Comparison of ENCODE assay signal across 8 cellular contexts in genomic region chr6:37820713-37821069, GRCh38. TPM values are rescaled to one million over a fixed set of nuclear protein-coding genes. Genes with fewer than 3 reads are reported as not detected.
DNase-seq lines count a peak whose midpoint lies in the region; ATAC-seq, FAIRE-seq and TF ChIP-seq lines count a peak whose summit lies in the region.

No MANE protein-coding gene starts in this region.

- H3K27ac ChIP-seq in kidney (ENCODE audit: low read depth in 2 of 2, low read length in 2 of 2) (peak overlapping the region; percentile 71 to 88), thoracic aorta (peak overlapping the region; percentile 90 to 96)

- H3K9ac ChIP-seq in kidney (ENCODE audit: low read length in 2 of 2): peak overlapping the region; percentile 58 to 77

- no peak for ATAC-seq in activated CD8-positive, alpha-beta memory T cell treated with anti-CD3 and anti-CD28 coated beads, Interleukin-2, amount 10 ng/mL, durations not matched to agents 7 days and 5 days
- no peak for ATAC-seq in activated naive CD8-positive, alpha-beta T cell treated with anti-CD3 and anti-CD28 coated beads, Interleukin-2, amount 50 U/mL, for 24 hours
- ATAC-seq in thoracic aorta (ENCODE audit: insufficient number of reproducible peaks, low FRiP score, low read depth) (no peak), HG02763 (IDR thresholded peaks at IDR 0.05; ENCODE audit: unreplicated experiment) (no peak), GM21423 (IDR thresholded peaks at IDR 0.05; ENCODE audit: unreplicated experiment) (no peak)

- no peaks in the 10 kb centered on the region for H3K27me3 ChIP-seq in thoracic aorta (replicated peaks; ENCODE audit: insufficient read depth)

- TF ChIP-seq CTCF in kidney (IDR thresholded peaks at IDR 0.05; ENCODE audit: borderline replicate concordance, extremely low read depth, insufficient read depth): no peak
- TF ChIP-seq CTCF in thoracic aorta (IDR thresholded peaks at IDR 0.05): no peak

- H3K4me1 ChIP-seq in kidney (ENCODE audit: control insufficient read depth in 1 of 2, insufficient read depth in 1 of 2, low read depth in 1 of 2, low read length in 2 of 2) (peaks cover 20 to 23% of the 10 kb centered on the region in 2 donors), thoracic aorta (ENCODE audit: control insufficient read depth in 1 of 2, low read depth in 2 of 2) (peaks cover 37 to 58% of the 10 kb centered on the region in 2 donors)

- H3K9me3 ChIP-seq in kidney (ENCODE audit: control insufficient read depth in 1 of 2, low read length in 2 of 2) (no peaks in the 10 kb centered on the region), thoracic aorta (no peaks in the 10 kb centered on the region)

- peak overlapping the region; percentile 80 for H3K27ac Mint-ChIP-seq in activated CD8-positive, alpha-beta memory T cell treated with anti-CD3 and anti-CD28 coated beads, Interleukin-2, amount 10 ng/mL, durations not matched to agents 7 days and 5 days
- peak overlapping the region; percentile 91 for H3K27ac Mint-ChIP-seq in activated naive CD8-positive, alpha-beta T cell treated with anti-CD3 and anti-CD28 coated beads, Interleukin-2, amount 50 U/mL, for 24 hours

- peak overlapping the region; percentile 88 for H3K4me3 Mint-ChIP-seq in activated CD8-positive, alpha-beta memory T cell treated with anti-CD3 and anti-CD28 coated beads, Interleukin-2, amount 10 ng/mL, durations not matched to agents 7 days and 5 days
- peak overlapping the region; percentile 88 for H3K4me3 Mint-ChIP-seq in activated naive CD8-positive, alpha-beta T cell treated with anti-CD3 and anti-CD28 coated beads, Interleukin-2, amount 50 U/mL, for 24 hours

- H3K4me3 ChIP-seq in kidney (ENCODE audit: low read length in 2 of 2): peak overlapping the region; percentile 64 to 85
- H3K4me3 ChIP-seq in thoracic aorta: peak overlapping the region; percentile 85

- CTCF ChIA-PET in activated CD8-positive, alpha-beta memory T cell treated with anti-CD3 and anti-CD28 coated beads, Interleukin-2, amount 10 ng/mL, durations not matched to agents 7 days and 5 days (lab: Charles Lee): interaction anchor here (1.5 kb wide), 1 partner anchor 128 kb away, joined by 3 read pairs; no protein-coding TSS in a partner anchor

- no peaks in the 10 kb centered on the region for H3K36me3 ChIP-seq in kidney (ENCODE audit: control insufficient read depth in 1 of 2, insufficient read depth in 2 of 2, low read length in 2 of 2)
- no peaks in the 10 kb centered on the region for H3K36me3 ChIP-seq in thoracic aorta

- no peaks in the 10 kb centered on the region for H3K27me3 Mint-ChIP-seq in activated CD8-positive, alpha-beta memory T cell treated with anti-CD3 and anti-CD28 coated beads, Interleukin-2, amount 10 ng/mL, durations not matched to agents 7 days and 5 days
- H3K27me3 Mint-ChIP-seq in activated naive CD8-positive, alpha-beta T cell treated with anti-CD3 and anti-CD28 coated beads, Interleukin-2, amount 50 U/mL, for 24 hours: no peaks in the 10 kb centered on the region

- H3K9me3 Mint-ChIP-seq in activated CD8-positive, alpha-beta memory T cell treated with anti-CD3 and anti-CD28 coated beads, Interleukin-2, amount 10 ng/mL, durations not matched to agents 7 days and 5 days (ENCODE audit: low read depth): no peaks in the 10 kb centered on the region
- no peaks in the 10 kb centered on the region for H3K9me3 Mint-ChIP-seq in activated naive CD8-positive, alpha-beta T cell treated with anti-CD3 and anti-CD28 coated beads, Interleukin-2, amount 50 U/mL, for 24 hours

- no peak for DNase-seq in activated CD8-positive, alpha-beta memory T cell treated with anti-CD3 and anti-CD28 coated beads, Interleukin-2, amount 10 ng/mL, durations not matched to agents 7 days and 5 days
- DNase-seq in activated CD8-positive, alpha-beta memory T cell treated with anti-CD3 and anti-CD28 coated beads for 24 hours: no peak
- no peak for DNase-seq in activated naive CD8-positive, alpha-beta T cell treated with anti-CD3 and anti-CD28 coated beads, Interleukin-2, amount 50 U/mL, for 24 hours
- no peak for DNase-seq in kidney
- DNase-seq in thoracic aorta (ENCODE audit: low spot score): no peak
- DNase-seq in stimulated activated CD4-positive, alpha-beta T cell treated with anti-CD3 and anti-CD28 coated beads, Interleukin-2, amount 100 ng/mL, for 24 hours: no peak

- no peaks in the 10 kb centered on the region for H3K36me3 Mint-ChIP-seq in activated CD8-positive, alpha-beta memory T cell treated with anti-CD3 and anti-CD28 coated beads, Interleukin-2, amount 10 ng/mL, durations not matched to agents 7 days and 5 days
- H3K36me3 Mint-ChIP-seq in activated naive CD8-positive, alpha-beta T cell treated with anti-CD3 and anti-CD28 coated beads, Interleukin-2, amount 50 U/mL, for 24 hours (ENCODE audit: low read depth): peaks cover 5% of the 10 kb centered on the region

- intact Hi-C loops in kidney (cut with DNase I): no loop called here

- no peak for FAIRE-seq in kidney (lab: Jason Lieb, UNC)

- H3K4me1 Mint-ChIP-seq in activated CD8-positive, alpha-beta memory T cell treated with anti-CD3 and anti-CD28 coated beads, Interleukin-2, amount 10 ng/mL, durations not matched to agents 7 days and 5 days: peaks cover 38% of the 10 kb centered on the region
- peaks cover 68% of the 10 kb centered on the region for H3K4me1 Mint-ChIP-seq in activated naive CD8-positive, alpha-beta T cell treated with anti-CD3 and anti-CD28 coated beads, Interleukin-2, amount 50 U/mL, for 24 hours

RNA-seq across cellular contexts. Expression of gene ZFAND3, which starts 1.2 kb away (rescaled TPM):
- 10 to 100 TPM; 30.9 to 34.4 TPM for total RNA-seq in activated CD8-positive, alpha-beta memory T cell treated with anti-CD3 and anti-CD28 coated beads, Interleukin-2, amount 10 ng/mL, durations not matched to agents 7 days and 5 days
- total RNA-seq in kidney: 104 TPM
- 44.6 TPM for polyA plus RNA-seq in kidney (ENCODE audit: insufficient read depth, low read depth, low replicate concordance)
- 10 to 100 TPM; 45.4 to 56.2 TPM for total RNA-seq in thoracic aorta
